ENCODE assay signal across 8 cellular contexts in the genomic region with DNA sequence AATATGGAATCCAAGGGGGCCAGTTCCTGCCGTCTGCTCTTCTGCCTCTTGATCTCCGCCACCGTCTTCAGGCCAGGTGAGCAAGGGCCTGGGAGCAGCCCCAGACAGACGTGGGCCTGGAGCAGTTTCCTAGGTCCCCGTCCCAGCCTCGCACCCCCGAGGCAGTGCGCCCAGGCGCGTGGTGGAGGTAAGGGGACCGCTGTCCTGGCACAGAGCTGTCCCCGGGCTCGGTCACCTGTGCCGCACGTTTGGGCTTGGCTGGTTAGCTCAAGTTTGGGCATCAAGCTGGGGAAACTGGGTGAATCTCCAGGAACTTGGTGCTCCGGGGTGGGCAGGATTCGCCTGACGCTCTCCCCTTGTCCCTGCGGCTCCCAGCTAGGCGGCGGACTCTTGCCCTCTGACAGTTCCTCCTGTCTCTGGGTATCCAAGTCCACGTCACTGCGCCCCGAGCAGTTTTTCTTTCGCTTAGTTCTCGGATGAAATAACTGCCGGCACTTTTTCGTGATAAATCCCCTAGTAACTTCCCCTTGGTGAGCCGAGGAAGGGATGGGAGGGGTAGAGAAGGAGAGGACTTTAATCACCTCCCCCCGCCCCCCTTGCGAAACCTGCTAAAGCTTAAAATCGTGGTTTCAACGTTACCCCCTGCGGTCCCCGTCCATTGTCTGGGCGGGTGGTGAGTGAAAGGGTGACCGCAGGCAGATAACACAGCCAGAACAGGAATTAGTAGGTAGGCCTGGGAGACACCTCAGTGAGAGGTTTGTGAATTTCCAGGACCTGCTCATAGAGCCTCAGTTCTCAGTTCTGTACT. TPM values are rescaled to one million over a fixed set of nuclear protein-coding genes. Genes with fewer than 3 reads are reported as not detected.
DNase-seq lines count a peak whose midpoint lies in the region; ATAC-seq lines count a peak whose summit lies in the region.

No MANE protein-coding gene starts in this region.

- H3K27me3 ChIP-seq in aorta (ENCODE audit: control insufficient read depth in 1 of 2, insufficient read depth in 2 of 2, low read length in 1 of 2): no peaks in the 10 kb centered on the region

- H3K4me3 ChIP-seq in Jurkat, Clone E6-1 (ENCODE audit: low read length): peak overlapping the region; percentile 76
- H3K4me3 ChIP-seq in aorta (ENCODE audit: low read length in 2 of 2): peak overlapping the region; percentile 48 to 87

- no peaks in the 10 kb centered on the region for H3K4me1 ChIP-seq in aorta (ENCODE audit: control insufficient read depth in 1 of 2, insufficient read depth in 2 of 2, low read length in 2 of 2)

- ATAC-seq in GM21526 (IDR thresholded peaks at IDR 0.05; ENCODE audit: low FRiP score, unreplicated experiment) (peak; percentile 25), left ventricle myocardium superior (peak; percentile 51), aorta (ENCODE audit: low FRiP score) (peak; percentile 37)

- intact Hi-C loops in left ventricle myocardium superior (cut with micrococcal nuclease) (no loop called here), posterior vena cava (cut with DNase I) (loop anchor here in 1 of 2 donors (10.0 kb wide), 1 partner anchor 987 kb away; no protein-coding TSS in a partner anchor), aorta (cut with DNase I) (loop anchor here (5.0 to 10.0 kb wide), 6 partner anchors 150 to 1093 kb away; no protein-coding TSS in a partner anchor)

- no peaks in the 10 kb centered on the region for H3K36me3 ChIP-seq in aorta (ENCODE audit: control insufficient read depth in 1 of 2, insufficient read depth in 2 of 2, low read length in 1 of 2)

- DNase-seq in Daoy (ENCODE audit: low read depth) (peak; percentile 87), T follicular helper cell (ENCODE audit: low read depth) (peak; percentile 33), left ventricle myocardium superior (peak; percentile 63), posterior vena cava (ENCODE audit: low spot score) (peak; percentile 91), aorta (peak; percentile 87 to 88)
- DNase-seq in Jurkat, Clone E6-1 (ENCODE audit: low read depth, low spot score): no peak

- H3K27ac ChIP-seq in adipose tissue (ENCODE audit: low read depth, low read length): peak overlapping the region; percentile 42
- H3K27ac ChIP-seq in aorta (ENCODE audit: low read depth in 1 of 2, low read length in 2 of 2): peak overlapping the region; percentile 44 to 64

- WGBS in adipose tissue, 3 donors: 1 to 3% (median 1%) methylated on average over 37 of the region's 37 CpGs
- 0% methylated on average over 37 of the region's 37 CpGs for WGBS in aorta, 2 donors

- H3K9me3 ChIP-seq in aorta (ENCODE audit: control insufficient read depth, low read length): no peaks in the 10 kb centered on the region

RNA-seq across cellular contexts. Expression of a gene that starts 0.9 kb away (rescaled TPM):
- 94.2 and 102 TPM in 2 replicates for total RNA-seq in Daoy (2014; rRNA removed; shearing (Covaris generic))
- 8.2 TPM for polyA plus RNA-seq in Jurkat, Clone E6-1 (2012; ENCODE audit: insufficient read depth, insufficient read length)
- 10 to 100 TPM in 1 of 3 donors, 1 to 10 TPM in 2; 2.9 to 14.6 (median 3.6) TPM for polyA plus RNA-seq in adipose tissue
- 3.5 TPM for total RNA-seq in left ventricle myocardium superior
- 10 to 100 TPM; 26.5 to 57.2 TPM for total RNA-seq in posterior vena cava
- 100 to 1,000 TPM in 1 of 2 donors, 10 to 100 TPM in 1; 89.9 to 154 TPM for total RNA-seq in aorta
- 10 to 100 TPM; 35.4 to 71.4 TPM for polyA plus RNA-seq in aorta
